31 cellular contexts compared by ENCODE assay signal in the genomic region with DNA sequence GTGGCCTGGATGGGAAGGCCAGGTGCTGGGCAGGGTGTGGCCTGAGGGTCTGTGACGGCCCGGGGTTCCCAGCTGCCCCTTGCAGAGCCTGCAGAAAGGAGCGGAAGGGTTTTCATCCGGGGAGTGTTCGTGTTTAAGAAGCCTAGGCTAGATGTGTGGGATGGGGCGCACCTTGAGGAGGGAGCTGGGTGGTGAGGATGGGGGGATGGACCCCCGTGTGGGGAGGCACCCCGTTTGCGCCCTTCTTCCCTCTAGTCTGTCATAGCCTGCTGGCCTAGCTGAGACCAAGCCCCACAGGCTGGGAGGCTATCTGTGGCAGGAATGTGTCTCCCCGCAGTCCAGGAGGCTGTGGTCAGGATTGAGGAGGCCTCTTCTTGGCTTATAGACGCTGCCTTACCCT. TPM values are rescaled to one million over a fixed set of nuclear protein-coding genes. Genes with fewer than 3 reads are reported as not detected.
"Had no signal": no experiment of that assay in that cellular context is flagged by ENCODE, and none has a peak within 500 bp of the region (broad histone marks: within the 10 kb centered on the region; RNA-seq: fewer than 3 reads in every experiment).

No MANE protein-coding gene starts in this region.

- H3K27ac Mint-ChIP-seq: activated CD4-positive, alpha-beta memory T cell treated with anti-CD3 and anti-CD28 coated beads for 36 hours; activated CD4-positive, alpha-beta T cell treated with anti-CD3 and anti-CD28 coated beads for 36 hours; activated CD4-positive, alpha-beta T cell treated with anti-CD3 and anti-CD28 coated beads, Interleukin-2, amount 10 ng/mL, durations not matched to agents 24 days and 14 days; activated naive CD4-positive, alpha-beta T cell treated with anti-CD3 and anti-CD28 coated beads, Interleukin-2, amount 10 ng/mL, durations not matched to agents 7 days and 5 days; activated naive CD8-positive, alpha-beta T cell; activated T-helper 1 cell treated with anti-CD3 and anti-CD28 coated beads, Interleukin-12 subunit alpha, Interleukin-12 subunit beta, Interleukin-2, Interleukin-4 antibody, amounts not matched to agents 30 ng/mL and 10 ng/mL and 1 ng/mL, durations not matched to agents 14 hours and 24 hours and 36 hours; activated T-helper 2 cell treated with anti-CD3 and anti-CD28 coated beads, Interferon-gamma antibody, Interleukin-2, Interleukin-4, amounts not matched to agents 10 μg/mL and 5 μg/mL and 100 μg/mL, durations not matched to agents 14 hours and 24 hours and 36 hours; dendritic cell treated with granulocyte-macrophage colony-stimulating factor and Interleukin-4, amounts not matched to agents 40 ng/mL and 50 ng/mL, for 4 days had no signal

- H3K4me3 ChIP-seq: coronary artery, dorsolateral prefrontal cortex, esophagus muscularis mucosa, gastrocnemius medialis, heart right ventricle had no signal

- H3K27me3 ChIP-seq: brain microvascular endothelial cell, dorsolateral prefrontal cortex, esophagus muscularis mucosa, foreskin keratinocyte, gastrocnemius medialis, heart right ventricle had no signal

- H3K9me3 ChIP-seq: esophagus muscularis mucosa, gastrocnemius medialis, heart right ventricle had no signal

- DNase-seq: activated CD4-positive, alpha-beta memory T cell treated with anti-CD3 and anti-CD28 coated beads for 36 hours; activated CD4-positive, alpha-beta T cell treated with anti-CD3 and anti-CD28 coated beads for 36 hours; activated CD4-positive, alpha-beta T cell treated with anti-CD3 and anti-CD28 coated beads, Interleukin-2, amount 10 ng/mL, durations not matched to agents 24 days and 14 days; activated CD4-positive, CD25-positive, alpha-beta regulatory T cell; activated CD4-positive, CD25-positive, alpha-beta regulatory T cell treated with anti-CD3 and anti-CD28 coated beads, Interleukin-2, amount 50 U/mL, for 72 hours; activated CD8-positive, alpha-beta memory T cell treated with anti-CD3 and anti-CD28 coated beads, Interleukin-2, amount 50 U/mL, for 48 hours; activated effector memory CD4-positive, alpha-beta T cell treated with anti-CD3 and anti-CD28 coated beads, Interleukin-2, amount 50 U/mL, for 16 hours; activated naive CD4-positive, alpha-beta T cell treated with anti-CD3 and anti-CD28 coated beads, Interleukin-2, amount 10 ng/mL, durations not matched to agents 7 days and 5 days; activated T-cell treated with anti-CD3 and anti-CD28 coated beads for 4 hours; activated T-cell treated with anti-CD3 and anti-CD28 coated beads, Interleukin-2, amount 50 U/mL, for 48 hours; amniotic stem cell; anterior cingulate cortex; brain microvascular endothelial cell; effector memory CD4-positive, alpha-beta T cell; erythroblast; foreskin keratinocyte; gastrocnemius medialis; glutamatergic neuron; heart right ventricle; T-helper 2 cell had no signal

- H3K4me1 ChIP-seq: esophagus muscularis mucosa, foreskin keratinocyte, gastrocnemius medialis, heart right ventricle had no signal

- H3K4me3 Mint-ChIP-seq: activated CD4-positive, alpha-beta memory T cell treated with anti-CD3 and anti-CD28 coated beads for 36 hours; activated CD4-positive, alpha-beta T cell treated with anti-CD3 and anti-CD28 coated beads for 36 hours; activated CD4-positive, alpha-beta T cell treated with anti-CD3 and anti-CD28 coated beads, Interleukin-2, amount 10 ng/mL, durations not matched to agents 24 days and 14 days; activated naive CD4-positive, alpha-beta T cell treated with anti-CD3 and anti-CD28 coated beads, Interleukin-2, amount 10 ng/mL, durations not matched to agents 7 days and 5 days; activated naive CD8-positive, alpha-beta T cell; activated T-helper 1 cell treated with anti-CD3 and anti-CD28 coated beads, Interleukin-12 subunit alpha, Interleukin-12 subunit beta, Interleukin-2, Interleukin-4 antibody, amounts not matched to agents 30 ng/mL and 10 ng/mL and 1 ng/mL, durations not matched to agents 14 hours and 24 hours and 36 hours; central memory CD8-positive, alpha-beta T cell; dendritic cell treated with granulocyte-macrophage colony-stimulating factor and Interleukin-4, amounts not matched to agents 40 ng/mL and 50 ng/mL, for 4 days had no signal

- H3K4me1 Mint-ChIP-seq: activated CD4-positive, alpha-beta T cell treated with anti-CD3 and anti-CD28 coated beads for 36 hours; activated CD4-positive, alpha-beta T cell treated with anti-CD3 and anti-CD28 coated beads, Interleukin-2, amount 10 ng/mL, durations not matched to agents 24 days and 14 days had no signal

- H3K9me3 Mint-ChIP-seq: activated CD4-positive, alpha-beta memory T cell treated with anti-CD3 and anti-CD28 coated beads for 36 hours; activated CD4-positive, alpha-beta T cell treated with anti-CD3 and anti-CD28 coated beads, Interleukin-2, amount 10 ng/mL, durations not matched to agents 24 days and 14 days; activated naive CD4-positive, alpha-beta T cell treated with anti-CD3 and anti-CD28 coated beads, Interleukin-2, amount 10 ng/mL, durations not matched to agents 7 days and 5 days; activated T-helper 1 cell treated with anti-CD3 and anti-CD28 coated beads, Interleukin-12 subunit alpha, Interleukin-12 subunit beta, Interleukin-2, Interleukin-4 antibody, amounts not matched to agents 30 ng/mL and 10 ng/mL and 1 ng/mL, durations not matched to agents 14 hours and 24 hours and 36 hours; activated T-helper 2 cell treated with anti-CD3 and anti-CD28 coated beads, Interferon-gamma antibody, Interleukin-2, Interleukin-4, amounts not matched to agents 10 μg/mL and 5 μg/mL and 100 μg/mL, durations not matched to agents 14 hours and 24 hours and 36 hours; central memory CD8-positive, alpha-beta T cell; dendritic cell treated with granulocyte-macrophage colony-stimulating factor and Interleukin-4, amounts not matched to agents 40 ng/mL and 50 ng/mL, for 4 days had no signal

- ATAC-seq: activated CD4-positive, alpha-beta T cell treated with anti-CD3 and anti-CD28 coated beads for 36 hours; foreskin keratinocyte; gastrocnemius medialis; heart right ventricle had no signal

- H3K27ac ChIP-seq: brain microvascular endothelial cell, coronary artery, esophagus muscularis mucosa, foreskin keratinocyte, heart right ventricle had no signal

- H3K27me3 Mint-ChIP-seq: activated CD4-positive, alpha-beta memory T cell treated with anti-CD3 and anti-CD28 coated beads for 36 hours; activated CD4-positive, alpha-beta T cell treated with anti-CD3 and anti-CD28 coated beads for 36 hours; activated CD4-positive, alpha-beta T cell treated with anti-CD3 and anti-CD28 coated beads, Interleukin-2, amount 10 ng/mL, durations not matched to agents 24 days and 14 days; activated naive CD4-positive, alpha-beta T cell treated with anti-CD3 and anti-CD28 coated beads, Interleukin-2, amount 10 ng/mL, durations not matched to agents 7 days and 5 days; activated naive CD8-positive, alpha-beta T cell; central memory CD8-positive, alpha-beta T cell; dendritic cell treated with granulocyte-macrophage colony-stimulating factor and Interleukin-4, amounts not matched to agents 40 ng/mL and 50 ng/mL, for 4 days had no signal

RNA-seq across cellular contexts. Expression of a gene that starts 11.9 kb away (rescaled TPM):
- total RNA-seq: bronchial epithelial cell, cerebellum, foreskin keratinocyte, gastrocnemius medialis had no signal
- polyA plus RNA-seq: adipose tissue, foreskin keratinocyte, heart right ventricle had no signal
